Comparison of ENCODE assay signal across 23 cellular contexts in genomic region chr17:27984816-27985215, GRCh38. TPM values are rescaled to one million over a fixed set of nuclear protein-coding genes. Genes with fewer than 3 reads are reported as not detected.
DNase-seq lines count a peak whose midpoint lies in the region; ATAC-seq and TF ChIP-seq lines count a peak whose summit lies in the region.
"Had no signal": no experiment of that assay in that cellular context is flagged by ENCODE, and none has a peak within 500 bp of the region (broad histone marks: within the 10 kb centered on the region; RNA-seq: fewer than 3 reads in every experiment).

No MANE protein-coding gene starts in this region.

- H2AFZ ChIP-seq in neural progenitor cell (replicated peaks), result no peak overlapping the region

- H3K4me3 ChIP-seq in heart left ventricle, result peak overlapping the region in 1 of 12 donors; percentile 9
- H3K4me3 ChIP-seq in esophagus muscularis mucosa, result no peak overlapping the region
- no peak overlapping the region for H3K4me3 ChIP-seq in neural progenitor cell
- H3K4me3 ChIP-seq in SJCRH30, result no peak overlapping the region
- H3K4me3 ChIP-seq: A549, smooth muscle cell, thoracic aorta had no signal

- H4K20me1 ChIP-seq in neural progenitor cell (ENCODE audit: low read depth), result no peaks in the 10 kb centered on the region

- H3K27me3 Mint-ChIP-seq in neural progenitor cell (ENCODE audit: insufficient read depth, low read depth), result peaks cover 5% of the 10 kb centered on the region

- H3F3A ChIP-seq in neural progenitor cell (ENCODE audit: low read depth), result no peaks in the 10 kb centered on the region

- H3K4me3 Mint-ChIP-seq in neural progenitor cell, result no peak overlapping the region
- H3K4me3 Mint-ChIP-seq: activated naive CD8-positive, alpha-beta T cell; CD8-positive, alpha-beta T cell; T-helper 2 cell treated with Interferon-gamma antibody and Interleukin-4, amounts not matched to agents 5 μg/mL and 100 μg/mL, for 36 hours had no signal

- peaks cover 9% of the 10 kb centered on the region for H3K4me1 Mint-ChIP-seq in neural progenitor cell

- intact Hi-C loops in heart left ventricle (cut with DNase I) (loop anchor here in 4 of 10 donors (5.0 to 10.0 kb wide), 4 partner anchors 48 to 60 kb away; partner anchors contain the start of gene NLK (in 2 of the 4)), cardiac septum (cut with DNase I) (no loop called here), esophagus muscularis mucosa (cut with DNase I) (no loop called here)

- no peak for TF ChIP-seq POLR2A in heart left ventricle (IDR thresholded peaks at IDR 0.05)
- no peak for TF ChIP-seq POLR2A in esophagus muscularis mucosa (IDR thresholded peaks at IDR 0.05; ENCODE audit: low read depth)

- H3K36me3 ChIP-seq in heart left ventricle, result no peaks in the 10 kb centered on the region
- H3K36me3 ChIP-seq in esophagus muscularis mucosa, result no peaks in the 10 kb centered on the region
- H3K36me3 ChIP-seq in neural progenitor cell, result no peaks in the 10 kb centered on the region
- H3K36me3 ChIP-seq in SJCRH30, result no peaks in the 10 kb centered on the region
- H3K36me3 ChIP-seq: thoracic aorta had no signal

- no peak for TF ChIP-seq CTCF in heart left ventricle (IDR thresholded peaks at IDR 0.05)
- no peak for TF ChIP-seq CTCF in esophagus muscularis mucosa (IDR thresholded peaks at IDR 0.05)
- TF ChIP-seq CTCF in neural progenitor cell (IDR thresholded peaks at IDR 0.05), result no peak

- H3K9ac ChIP-seq in neural progenitor cell, result no peak overlapping the region

- 36 to 62% (median 44%) methylated on average over 6 of the region's 6 CpGs for WGBS in heart left ventricle, 4 donors
- WGBS in esophagus muscularis mucosa, result 70% methylated on average over 3 of the region's 6 CpGs

- peaks cover 0 to 8% (median 0%) of the 10 kb centered on the region in 9 donors for H3K27me3 ChIP-seq in heart left ventricle
- peaks cover 0 to 10% (median 0%) of the 10 kb centered on the region in 4 donors for H3K27me3 ChIP-seq in esophagus muscularis mucosa
- no peaks in the 10 kb centered on the region for H3K27me3 ChIP-seq in neural progenitor cell
- H3K27me3 ChIP-seq in SJCRH30, result no peaks in the 10 kb centered on the region; the same call in 1 of the 2 replicates

- H3K4me2 ChIP-seq in neural progenitor cell, result no peak overlapping the region
- H3K4me2 ChIP-seq: A549, smooth muscle cell had no signal

- H3K9me3 Mint-ChIP-seq in neural progenitor cell, result no peaks in the 10 kb centered on the region
- H3K9me3 Mint-ChIP-seq: CD8-positive, alpha-beta T cell; naive thymus-derived CD8-positive, alpha-beta T cell; T-helper 2 cell treated with Interferon-gamma antibody and Interleukin-4, amounts not matched to agents 5 μg/mL and 100 μg/mL, for 36 hours had no signal

- H3K27ac Mint-ChIP-seq in neural progenitor cell, result peak overlapping the region; percentile 52
- H3K27ac Mint-ChIP-seq: activated naive CD8-positive, alpha-beta T cell; CD8-positive, alpha-beta T cell; naive thymus-derived CD8-positive, alpha-beta T cell; T-helper 2 cell treated with Interferon-gamma antibody and Interleukin-4, amounts not matched to agents 5 μg/mL and 100 μg/mL, for 36 hours had no signal

- no peaks in the 10 kb centered on the region for H3K36me3 Mint-ChIP-seq in neural progenitor cell
- H3K36me3 Mint-ChIP-seq: activated naive CD8-positive, alpha-beta T cell; CD8-positive, alpha-beta T cell; naive thymus-derived CD8-positive, alpha-beta T cell had no signal

- no peaks in the 10 kb centered on the region for H3K9me3 ChIP-seq in heart left ventricle
- H3K9me3 ChIP-seq in esophagus muscularis mucosa, result no peaks in the 10 kb centered on the region
- no peaks in the 10 kb centered on the region for H3K9me3 ChIP-seq in neural progenitor cell (ENCODE audit: low read depth)
- H3K9me3 ChIP-seq in SJCRH30 (replicated peaks), result no peaks in the 10 kb centered on the region
- H3K9me3 ChIP-seq: A549, thoracic aorta had no signal

- no peak for TF ChIP-seq EP300 in esophagus muscularis mucosa (IDR thresholded peaks at IDR 0.05)

- H3K27ac ChIP-seq in heart left ventricle, result peak overlapping the region in 11 of 12 donors; percentile 13 to 79 (median 43)
- H3K27ac ChIP-seq in esophagus muscularis mucosa (replicated peaks in 1 of 4), result peak overlapping the region; percentile 17 to 52 (median 46)
- H3K27ac ChIP-seq in neural progenitor cell, result no peak overlapping the region
- H3K27ac ChIP-seq in SJCRH30, result no peak overlapping the region
- H3K27ac ChIP-seq: A549, HL-60, thoracic aorta had no signal

- H3K79me2 ChIP-seq in neural progenitor cell (ENCODE audit: low read depth), result no peaks in the 10 kb centered on the region

- DNase-seq in heart left ventricle (peak in 2 of 5 donors; percentile 22 to 62), cardiac septum (ENCODE audit: low spot score) (no peak), esophagus muscularis mucosa (ENCODE audit: extremely low spot score) (no peak), neural progenitor cell (ENCODE audit: low spot score) (no peak), SJCRH30 (no peak), iPS-NIHi7 (ENCODE audit: extremely low spot score) (no peak), cerebellar nuclear complex (lab: John Stamatoyannopoulos, UW) (no peak)
- DNase-seq: activated CD4-positive, CD25-positive, alpha-beta regulatory T cell; CD8-positive, alpha-beta T cell; DMS79 treated with DMSO at 0.1 percent for 48 hours; H7; naive thymus-derived CD8-positive, alpha-beta T cell; NCI-H1092; NCI-H2081 treated with DMSO at 0.1 percent for 48 hours; NCI-H510A; PC-3 had no signal

- peak in 3 of 4 donors; percentile 43 to 69 (median 57) for ATAC-seq in heart left ventricle
- ATAC-seq in GM21528 (IDR thresholded peaks at IDR 0.05; ENCODE audit: low FRiP score, unreplicated experiment), result no peak
- ATAC-seq: A549; CD8-positive, alpha-beta T cell; naive thymus-derived CD8-positive, alpha-beta T cell; PC-3 had no signal

- H3K4me1 ChIP-seq in heart left ventricle (peaks cover 0 to 28% (median 11%) of the 10 kb centered on the region in 12 donors), esophagus muscularis mucosa (peaks cover 0 to 10% (median 3%) of the 10 kb centered on the region in 4 donors), neural progenitor cell (no peaks in the 10 kb centered on the region), SJCRH30 (no peaks in the 10 kb centered on the region)

RNA-seq across cellular contexts. Expression of gene NLK, which starts 57.7 kb away (rescaled TPM):
- 10 to 100 TPM; 14.5 to 29.1 (median 21.5) TPM for total RNA-seq in heart left ventricle
- polyA plus RNA-seq in heart left ventricle, result 1 to 10 TPM; 8.1 to 9.5 TPM
- total RNA-seq in cardiac septum, result 21.4 TPM
- total RNA-seq in esophagus muscularis mucosa, result 10 to 100 TPM; 10.1 to 16.2 (median 12.6) TPM
- 50.1 and 61.7 TPM in 2 replicates for total RNA-seq in neural progenitor cell (ENCODE audit: low replicate concordance)
- 27.8 and 28.4 TPM in 2 replicates for total RNA-seq in SJCRH30 (2014; rRNA removed; shearing (Covaris generic))

Comparison
In these comparisons a context has a peak if more than half of its experiments do, and no peak if none do; other contexts are left out.
1. H3K27ac ChIP-seq: peak in heart left ventricle (11 of 12) and esophagus muscularis mucosa (4 of 4); none in neural progenitor cell (single experiment) and SJCRH30 (single experiment).